In genomic region chr4:112585977-112586736, GRCh38 we compare ENCODE assay signal across 3 cellular contexts.
TF ChIP-seq lines count a peak whose summit lies in the region.

No MANE protein-coding gene starts in this region.

TF ChIP-seq in SK-N-SH, 30 proteins besides CTCF, POLR2A, EP300 and RAD21 (continued from another document):
- TF ChIP-seq PBX3 (IDR thresholded peaks at IDR 0.05) (no peak), TAF1 (IDR thresholded peaks at IDR 0.05; ENCODE audit: borderline replicate concordance, low read depth, low read length) (no peak), NFIC (IDR thresholded peaks at IDR 0.05; ENCODE audit: borderline replicate concordance) (no peak), FOXM1 (IDR thresholded peaks at IDR 0.05; ENCODE audit: low read depth) (no peak), MXI1 (IDR thresholded peaks at IDR 0.05; ENCODE audit: low read depth, low read length) (no peak), GABPA (IDR thresholded peaks at IDR 0.05; ENCODE audit: low read depth) (no peak), MEF2A (IDR thresholded peaks at IDR 0.05; ENCODE audit: borderline replicate concordance, low read depth) (no peak), ELF1 (IDR thresholded peaks at IDR 0.05) (no peak), ZBTB33 (IDR thresholded peaks at IDR 0.05; ENCODE audit: borderline replicate concordance, low read depth) (no peak), CHD2 (IDR thresholded peaks at IDR 0.05; ENCODE audit: low read length, partially characterized antibody) (peak; percentile 70), RCOR1 (IDR thresholded peaks at IDR 0.05; ENCODE audit: low read length) (peak; percentile 67; the same call in 1 of the 2 replicates), POLR2AphosphoS5 (IDR thresholded peaks at IDR 0.05; ENCODE audit: low read depth, low read length) (no peak), SMC3 (IDR thresholded peaks at IDR 0.05; ENCODE audit: low read depth, low read length) (no peak), RXRA (IDR thresholded peaks at IDR 0.05; ENCODE audit: borderline replicate concordance, low read depth) (no peak), SIN3A (IDR thresholded peaks at IDR 0.05; ENCODE audit: borderline replicate concordance, low read depth, low read length) (no peak), NRF1 (IDR thresholded peaks at IDR 0.05; ENCODE audit: low read depth, low read length) (no peak), JUND (IDR thresholded peaks at IDR 0.05) (no peak)
- TF ChIP-seq, protein P1, sequence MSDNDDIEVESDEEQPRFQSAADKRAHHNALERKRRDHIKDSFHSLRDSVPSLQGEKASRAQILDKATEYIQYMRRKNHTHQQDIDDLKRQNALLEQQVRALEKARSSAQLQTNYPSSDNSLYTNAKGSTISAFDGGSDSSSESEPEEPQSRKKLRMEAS (IDR thresholded peaks at IDR 0.05; ENCODE audit: low read depth), result no peak
TF ChIP-seq in SK-N-SH: peak in this region for 3.

TF ChIP-seq in SK-N-SH treated with all-trans-retinoic acid at 6 μM for 48 hours, 23 proteins besides CTCF, POLR2A, EP300 and RAD21:
- TF ChIP-seq, protein P2, sequence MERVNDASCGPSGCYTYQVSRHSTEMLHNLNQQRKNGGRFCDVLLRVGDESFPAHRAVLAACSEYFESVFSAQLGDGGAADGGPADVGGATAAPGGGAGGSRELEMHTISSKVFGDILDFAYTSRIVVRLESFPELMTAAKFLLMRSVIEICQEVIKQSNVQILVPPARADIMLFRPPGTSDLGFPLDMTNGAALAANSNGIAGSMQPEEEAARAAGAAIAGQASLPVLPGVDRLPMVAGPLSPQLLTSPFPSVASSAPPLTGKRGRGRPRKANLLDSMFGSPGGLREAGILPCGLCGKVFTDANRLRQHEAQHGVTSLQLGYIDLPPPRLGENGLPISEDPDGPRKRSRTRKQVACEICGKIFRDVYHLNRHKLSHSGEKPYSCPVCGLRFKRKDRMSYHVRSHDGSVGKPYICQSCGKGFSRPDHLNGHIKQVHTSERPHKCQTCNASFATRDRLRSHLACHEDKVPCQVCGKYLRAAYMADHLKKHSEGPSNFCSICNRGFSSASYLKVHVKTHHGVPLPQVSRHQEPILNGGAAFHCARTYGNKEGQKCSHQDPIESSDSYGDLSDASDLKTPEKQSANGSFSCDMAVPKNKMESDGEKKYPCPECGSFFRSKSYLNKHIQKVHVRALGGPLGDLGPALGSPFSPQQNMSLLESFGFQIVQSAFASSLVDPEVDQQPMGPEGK (CRISPR knock-in tag; IDR thresholded peaks at IDR 0.05; ENCODE audit: borderline replicate concordance), result no peak
- no peak for TF ChIP-seq ZNF565 (CRISPR knock-in tag; conservative IDR thresholded peaks at IDR 0.05; ENCODE audit: low read depth)
- no peak for TF ChIP-seq TSHZ2 (CRISPR knock-in tag; IDR thresholded peaks at IDR 0.05)
- no peak for TF ChIP-seq ARNTL (CRISPR knock-in tag; IDR thresholded peaks at IDR 0.05; ENCODE audit: borderline replicate concordance, low read depth)
- no peak for TF ChIP-seq OSR1 (CRISPR knock-in tag; IDR thresholded peaks at IDR 0.05)
- TF ChIP-seq ESRRG (CRISPR knock-in tag; IDR thresholded peaks at IDR 0.05), result no peak
- no peak for TF ChIP-seq BACH2 (CRISPR knock-in tag; IDR thresholded peaks at IDR 0.05; ENCODE audit: borderline replicate concordance)

TF ChIP-seq in WTC11, 78 proteins besides CTCF, POLR2A, EP300 and RAD21:
- TF ChIP-seq, protein P3, sequence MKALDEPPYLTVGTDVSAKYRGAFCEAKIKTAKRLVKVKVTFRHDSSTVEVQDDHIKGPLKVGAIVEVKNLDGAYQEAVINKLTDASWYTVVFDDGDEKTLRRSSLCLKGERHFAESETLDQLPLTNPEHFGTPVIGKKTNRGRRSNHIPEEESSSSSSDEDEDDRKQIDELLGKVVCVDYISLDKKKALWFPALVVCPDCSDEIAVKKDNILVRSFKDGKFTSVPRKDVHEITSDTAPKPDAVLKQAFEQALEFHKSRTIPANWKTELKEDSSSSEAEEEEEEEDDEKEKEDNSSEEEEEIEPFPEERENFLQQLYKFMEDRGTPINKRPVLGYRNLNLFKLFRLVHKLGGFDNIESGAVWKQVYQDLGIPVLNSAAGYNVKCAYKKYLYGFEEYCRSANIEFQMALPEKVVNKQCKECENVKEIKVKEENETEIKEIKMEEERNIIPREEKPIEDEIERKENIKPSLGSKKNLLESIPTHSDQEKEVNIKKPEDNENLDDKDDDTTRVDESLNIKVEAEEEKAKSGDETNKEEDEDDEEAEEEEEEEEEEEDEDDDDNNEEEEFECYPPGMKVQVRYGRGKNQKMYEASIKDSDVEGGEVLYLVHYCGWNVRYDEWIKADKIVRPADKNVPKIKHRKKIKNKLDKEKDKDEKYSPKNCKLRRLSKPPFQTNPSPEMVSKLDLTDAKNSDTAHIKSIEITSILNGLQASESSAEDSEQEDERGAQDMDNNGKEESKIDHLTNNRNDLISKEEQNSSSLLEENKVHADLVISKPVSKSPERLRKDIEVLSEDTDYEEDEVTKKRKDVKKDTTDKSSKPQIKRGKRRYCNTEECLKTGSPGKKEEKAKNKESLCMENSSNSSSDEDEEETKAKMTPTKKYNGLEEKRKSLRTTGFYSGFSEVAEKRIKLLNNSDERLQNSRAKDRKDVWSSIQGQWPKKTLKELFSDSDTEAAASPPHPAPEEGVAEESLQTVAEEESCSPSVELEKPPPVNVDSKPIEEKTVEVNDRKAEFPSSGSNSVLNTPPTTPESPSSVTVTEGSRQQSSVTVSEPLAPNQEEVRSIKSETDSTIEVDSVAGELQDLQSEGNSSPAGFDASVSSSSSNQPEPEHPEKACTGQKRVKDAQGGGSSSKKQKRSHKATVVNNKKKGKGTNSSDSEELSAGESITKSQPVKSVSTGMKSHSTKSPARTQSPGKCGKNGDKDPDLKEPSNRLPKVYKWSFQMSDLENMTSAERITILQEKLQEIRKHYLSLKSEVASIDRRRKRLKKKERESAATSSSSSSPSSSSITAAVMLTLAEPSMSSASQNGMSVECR (CRISPR knock-in tag; IDR thresholded peaks at IDR 0.05; ENCODE audit: borderline replicate concordance), result no peak
- TF ChIP-seq ZNF121 (CRISPR knock-in tag; IDR thresholded peaks at IDR 0.05), result peak; percentile 60; the same call in 1 of the 2 replicates
- no peak for TF ChIP-seq OVOL2 (CRISPR knock-in tag; IDR thresholded peaks at IDR 0.05; ENCODE audit: borderline replicate concordance)
- TF ChIP-seq ETV6 (CRISPR knock-in tag; IDR thresholded peaks at IDR 0.05), result no peak
- TF ChIP-seq ATF1 (CRISPR knock-in tag; IDR thresholded peaks at IDR 0.05), result no peak
